8 cellular contexts compared by ENCODE assay signal in genomic region chr12:53295070-53295890, GRCh38. TPM values are rescaled to one million over a fixed set of nuclear protein-coding genes. Genes with fewer than 3 reads are reported as not detected.
DNase-seq lines count a peak whose midpoint lies in the region; ATAC-seq and TF ChIP-seq lines count a peak whose summit lies in the region.

Gene PFDN5 (plus strand): TSS chr12:53295542. CDS start chr12:53295568, 26 bp downstream.

- no peaks in the 10 kb centered on the region for H3K27me3 Mint-ChIP-seq in naive B cell
- H3K27me3 Mint-ChIP-seq in stimulated activated memory B cell treated with anti-CD40 and anti-IgM and Interleukin-4, amounts not matched to agents 10 μg/mL and 1 μg/mL and 100 μg/mL, for 72 hours: no peaks in the 10 kb centered on the region

- H2AFZ ChIP-seq in KMS-11 (ENCODE audit: low read depth): peak within 1 kb of the TSS; percentile 63

- no peaks in the 10 kb centered on the region for H3K9me3 Mint-ChIP-seq in naive B cell
- no peaks in the 10 kb centered on the region for H3K9me3 Mint-ChIP-seq in stimulated activated memory B cell treated with anti-CD40 and anti-IgM and Interleukin-4, amounts not matched to agents 10 μg/mL and 1 μg/mL and 100 μg/mL, for 72 hours

- ATAC-seq in GM21737 (IDR thresholded peaks at IDR 0.05; ENCODE audit: unreplicated experiment) (peak; percentile 87), naive B cell (ENCODE audit: low read depth in 2 of 2) (peak; percentile 92)
- ATAC-seq in stimulated activated memory B cell treated with anti-CD40 and anti-IgM and Interleukin-4, amounts not matched to agents 10 μg/mL and 1 μg/mL and 100 μg/mL, for 72 hours: peak; percentile 94

- H3K27ac Mint-ChIP-seq in naive B cell: peak within 1 kb of the TSS; percentile 96 to 99 (median 99)
- H3K27ac Mint-ChIP-seq in stimulated activated memory B cell treated with anti-CD40 and anti-IgM and Interleukin-4, amounts not matched to agents 10 μg/mL and 1 μg/mL and 100 μg/mL, for 72 hours: peak within 1 kb of the TSS; percentile 89

- H3K36me3 ChIP-seq in KMS-11 (ENCODE audit: insufficient read depth): peaks cover 12% of the 10 kb centered on the region; the same call in 1 of the 2 replicates

- peak within 1 kb of the TSS; percentile 98 for H3K4me2 ChIP-seq in KMS-11

- peaks cover 22 to 45% (median 44%) of the 10 kb centered on the region in 3 donors for H3K4me1 Mint-ChIP-seq in naive B cell
- peaks cover 50% of the 10 kb centered on the region for H3K4me1 Mint-ChIP-seq in stimulated activated memory B cell treated with anti-CD40 and anti-IgM and Interleukin-4, amounts not matched to agents 10 μg/mL and 1 μg/mL and 100 μg/mL, for 72 hours

- H3K27ac ChIP-seq in KMS-11: peak within 1 kb of the TSS; percentile 34

- DNase-seq in DMS53 treated with DMSO at 0.1 percent for 48 hours (lab: John Stamatoyannopoulos, UW; ENCODE audit: unreplicated experiment) (peak; percentile 81), RKO (ENCODE audit: low spot score) (peak; percentile 94), activated T-helper 1 cell treated with Interleukin-2 at 50 U/mL for 16 hours (ENCODE audit: low read depth) (peak; percentile 82), fibroblast of gingiva (ENCODE audit: low read depth) (peak; percentile 94), naive B cell (peak; percentile 85)

- H3K4me3 Mint-ChIP-seq in naive B cell: peak within 1 kb of the TSS; percentile 95 to 100 (median 98)
- peak within 1 kb of the TSS; percentile 97 for H3K4me3 Mint-ChIP-seq in stimulated activated memory B cell treated with anti-CD40 and anti-IgM and Interleukin-4, amounts not matched to agents 10 μg/mL and 1 μg/mL and 100 μg/mL, for 72 hours

- H3K9ac ChIP-seq in KMS-11: peak within 1 kb of the TSS; percentile 61

- no peaks in the 10 kb centered on the region for H3K27me3 ChIP-seq in KMS-11 (ENCODE audit: insufficient read depth, low read depth)

- H3K36me3 Mint-ChIP-seq in naive B cell: no peaks in the 10 kb centered on the region
- H3K36me3 Mint-ChIP-seq in stimulated activated memory B cell treated with anti-CD40 and anti-IgM and Interleukin-4, amounts not matched to agents 10 μg/mL and 1 μg/mL and 100 μg/mL, for 72 hours: peaks cover 46% of the 10 kb centered on the region

- no peaks in the 10 kb centered on the region for H4K20me1 ChIP-seq in KMS-11 (ENCODE audit: insufficient read depth)

- TF ChIP-seq CTCF in KMS-11 (conservative IDR thresholded peaks at IDR 0.05; ENCODE audit: low read depth, low read length): no peak; the same call in 1 of the 2 replicates

- peaks cover 31% of the 10 kb centered on the region for H3K79me2 ChIP-seq in KMS-11 (ENCODE audit: insufficient read depth, low read depth)

- peaks cover 59% of the 10 kb centered on the region for H3K4me1 ChIP-seq in KMS-11 (ENCODE audit: low read depth, poor library complexity, severe bottlenecking)

- H3K4me3 ChIP-seq in KMS-11 (IDR thresholded peaks at IDR 0.05; ENCODE audit: insufficient read depth, low read depth, low read length): peak within 1 kb of the TSS; percentile 89

RNA-seq across cellular contexts. Expression of gene PFDN5, which starts in this region (rescaled TPM):
- 1,000 to 10,000 TPM; 1,564 to 1,943 (median 1,771) TPM for polyA plus RNA-seq in naive B cell (ENCODE audit: low read depth in 6 of 6)

Comparison
In these comparisons a context has a peak if more than half of its experiments do, and no peak if none do; other contexts are left out.
1. Peak in every context shown above with its lines: DNase-seq, ATAC-seq, H3K4me3 ChIP-seq and H3K27ac ChIP-seq.